8 cellular contexts compared by ENCODE assay signal in genomic region chrX:40167240-40168182, GRCh38.
DNase-seq lines count a peak whose midpoint lies in the region; ATAC-seq lines count a peak whose summit lies in the region.

No MANE protein-coding gene starts in this region.

- intact Hi-C loops in activated T-helper 2 cell treated with anti-CD3 and anti-CD28 coated beads, Interferon-gamma antibody, Interleukin-2, Interleukin-4, amounts not matched to agents 10 μg/mL and 5 μg/mL and 100 μg/mL, durations not matched to agents 14 hours and 24 hours and 36 hours (cut with micrococcal nuclease) = loop anchor here (5.0 kb wide), 2 partner anchors 110 to 350 kb away; no protein-coding TSS in a partner anchor

- peaks cover 26% of the 10 kb centered on the region for H3K4me1 Mint-ChIP-seq in activated T-helper 2 cell treated with anti-CD3 and anti-CD28 coated beads, Interferon-gamma antibody, Interleukin-2, Interleukin-4, amounts not matched to agents 10 μg/mL and 5 μg/mL and 100 μg/mL, durations not matched to agents 14 hours and 24 hours and 36 hours (ENCODE audit: low read depth)
- peaks cover 42% of the 10 kb centered on the region for H3K4me1 Mint-ChIP-seq in stimulated activated naive CD8-positive, alpha-beta T cell treated with anti-CD3 and anti-CD28 coated beads, Interleukin-15, amount 100 ng/mL, for 72 hours

- no peaks in the 10 kb centered on the region for H3K27me3 Mint-ChIP-seq in activated T-helper 2 cell treated with anti-CD3 and anti-CD28 coated beads, Interferon-gamma antibody, Interleukin-2, Interleukin-4, amounts not matched to agents 10 μg/mL and 5 μg/mL and 100 μg/mL, durations not matched to agents 14 hours and 24 hours and 36 hours (ENCODE audit: low read depth)
- H3K27me3 Mint-ChIP-seq in stimulated activated naive CD8-positive, alpha-beta T cell treated with anti-CD3 and anti-CD28 coated beads, Interleukin-15, amount 100 ng/mL, for 72 hours = no peaks in the 10 kb centered on the region

- peak overlapping the region; percentile 86 for H3K27ac Mint-ChIP-seq in activated T-helper 2 cell treated with anti-CD3 and anti-CD28 coated beads, Interferon-gamma antibody, Interleukin-2, Interleukin-4, amounts not matched to agents 10 μg/mL and 5 μg/mL and 100 μg/mL, durations not matched to agents 14 hours and 24 hours and 36 hours
- peak overlapping the region; percentile 67 to 98 for H3K27ac Mint-ChIP-seq in stimulated activated naive CD8-positive, alpha-beta T cell treated with anti-CD3 and anti-CD28 coated beads, Interleukin-15, amount 100 ng/mL, for 72 hours

- no peaks in the 10 kb centered on the region for H3K9me3 Mint-ChIP-seq in activated T-helper 2 cell treated with anti-CD3 and anti-CD28 coated beads, Interferon-gamma antibody, Interleukin-2, Interleukin-4, amounts not matched to agents 10 μg/mL and 5 μg/mL and 100 μg/mL, durations not matched to agents 14 hours and 24 hours and 36 hours
- no peaks in the 10 kb centered on the region for H3K9me3 Mint-ChIP-seq in stimulated activated naive CD8-positive, alpha-beta T cell treated with anti-CD3 and anti-CD28 coated beads, Interleukin-15, amount 100 ng/mL, for 72 hours

- ATAC-seq in stimulated activated naive CD8-positive, alpha-beta T cell treated with anti-CD3 and anti-CD28 coated beads, Interleukin-15, amount 100 ng/mL, for 72 hours = peak; percentile 41

- peaks cover 19% of the 10 kb centered on the region for H3K9me3 ChIP-seq in iPS-18c (ENCODE audit: control insufficient read depth, insufficient read depth, low read length)

- peak overlapping the region; percentile 41 for H3K4me3 ChIP-seq in iPS-18c (ENCODE audit: insufficient read depth, low read depth, low read length)

- H3K4me3 Mint-ChIP-seq in activated T-helper 2 cell treated with anti-CD3 and anti-CD28 coated beads, Interferon-gamma antibody, Interleukin-2, Interleukin-4, amounts not matched to agents 10 μg/mL and 5 μg/mL and 100 μg/mL, durations not matched to agents 14 hours and 24 hours and 36 hours (ENCODE audit: low read depth) = peak overlapping the region; percentile 68
- peak overlapping the region; percentile 89 for H3K4me3 Mint-ChIP-seq in stimulated activated naive CD8-positive, alpha-beta T cell treated with anti-CD3 and anti-CD28 coated beads, Interleukin-15, amount 100 ng/mL, for 72 hours

- peak; percentile 31 for DNase-seq in activated CD4-positive, alpha-beta T cell treated with anti-CD3 and anti-CD28 coated beads for 48 hours
- no peak for DNase-seq in activated CD4-positive, alpha-beta T cell treated with anti-CD3 and anti-CD28 coated beads, Interleukin-2, amount 50 U/mL, for 1 hour
- DNase-seq in activated T-helper 2 cell treated with anti-CD3 and anti-CD28 coated beads, Interferon-gamma antibody, Interleukin-2, Interleukin-4, amounts not matched to agents 10 μg/mL and 5 μg/mL and 100 μg/mL, durations not matched to agents 14 hours and 24 hours and 36 hours (ENCODE audit: low spot score) = no peak
- DNase-seq in stimulated activated naive CD8-positive, alpha-beta T cell treated with anti-CD3 and anti-CD28 coated beads, Interleukin-15, amount 100 ng/mL, for 72 hours = peak in 1 of 2 donors; percentile 61
- DNase-seq in stimulated activated CD4-positive, alpha-beta T cell treated with anti-CD3 and anti-CD28 coated beads, Interleukin-4, amount 100 ng/mL, for 1 hour = no peak
- DNase-seq in hippocampal formation (lab: John Stamatoyannopoulos, UW) (no peak), AG08395 (ENCODE audit: low spot score) (no peak)

- H3K36me3 Mint-ChIP-seq in activated T-helper 2 cell treated with anti-CD3 and anti-CD28 coated beads, Interferon-gamma antibody, Interleukin-2, Interleukin-4, amounts not matched to agents 10 μg/mL and 5 μg/mL and 100 μg/mL, durations not matched to agents 14 hours and 24 hours and 36 hours (ENCODE audit: low read depth) = peaks cover 5% of the 10 kb centered on the region
